ENCODE assay signal across 35 cellular contexts in genomic region chr13:51057001-51057400, GRCh38. TPM values are rescaled to one million over a fixed set of nuclear protein-coding genes. Genes with fewer than 3 reads are reported as not detected.
"Had no signal": no experiment of that assay in that cellular context is flagged by ENCODE, and none has a peak within 500 bp of the region (broad histone marks: within the 10 kb centered on the region; RNA-seq: fewer than 3 reads in every experiment).

No MANE protein-coding gene starts in this region.

- H3K27ac Mint-ChIP-seq: nephron; progenitor cell of endocrine pancreas; stimulated activated memory B cell treated with anti-CD40 and anti-IgM and Interleukin-4, amounts not matched to agents 10 μg/mL and 1 μg/mL and 100 μg/mL, for 72 hours; stimulated activated naive CD8-positive, alpha-beta T cell treated with anti-CD3 and anti-CD28 coated beads, Interleukin-15, amount 100 ng/mL, for 72 hours; type B pancreatic cell had no signal

- H3K27ac ChIP-seq: left lung, lower lobe of right lung, neutrophil, ovary, right atrium auricular region, right lobe of liver, tibial nerve, uterus had no signal

- H3K27me3 Mint-ChIP-seq: progenitor cell of endocrine pancreas; stimulated activated memory B cell treated with anti-CD40 and anti-IgM and Interleukin-4, amounts not matched to agents 10 μg/mL and 1 μg/mL and 100 μg/mL, for 72 hours; stimulated activated naive CD8-positive, alpha-beta T cell treated with anti-CD3 and anti-CD28 coated beads, Interleukin-15, amount 100 ng/mL, for 72 hours had no signal

- H3K36me3 Mint-ChIP-seq: naive thymus-derived CD8-positive, alpha-beta T cell; stimulated activated memory B cell treated with anti-CD40 and anti-IgM and Interleukin-4, amounts not matched to agents 10 μg/mL and 1 μg/mL and 100 μg/mL, for 72 hours; type B pancreatic cell had no signal

- H3K9me3 Mint-ChIP-seq: naive thymus-derived CD8-positive, alpha-beta T cell; nephron; neural crest cell; stimulated activated memory B cell treated with anti-CD40 and anti-IgM and Interleukin-4, amounts not matched to agents 10 μg/mL and 1 μg/mL and 100 μg/mL, for 72 hours; stimulated activated naive CD8-positive, alpha-beta T cell treated with anti-CD3 and anti-CD28 coated beads, Interleukin-15, amount 100 ng/mL, for 72 hours; type B pancreatic cell had no signal

- ATAC-seq: left colon; left lung; lower lobe of right lung; naive thymus-derived CD8-positive, alpha-beta T cell; stimulated activated memory B cell treated with anti-CD40 and anti-IgM and Interleukin-4, amounts not matched to agents 10 μg/mL and 1 μg/mL and 100 μg/mL, for 72 hours; stimulated activated naive CD8-positive, alpha-beta T cell treated with anti-CD3 and anti-CD28 coated beads, Interleukin-15, amount 100 ng/mL, for 72 hours had no signal

- DNase-seq: hippocampal formation; left colon; left lung; lower lobe of right lung; mammary epithelial cell; mesenchymal stem cell; naive thymus-derived CD8-positive, alpha-beta T cell; occipital lobe; ovary; right lobe of liver; stimulated activated CD4-positive, alpha-beta T cell treated with anti-CD3 and anti-CD28 coated beads, Interleukin-1b, Interleukin-23, amount 100 ng/mL, for 48 hours; stimulated activated CD4-positive, alpha-beta T cell treated with anti-CD3 and anti-CD28 coated beads, Interleukin-2, amount 100 ng/mL, for 48 hours; stimulated activated CD4-positive, alpha-beta T cell treated with anti-CD3 and anti-CD28 coated beads, Interleukin-4, amount 100 ng/mL, for 4 hours; stimulated activated CD8-positive, alpha-beta memory T cell treated with anti-CD3 and anti-CD28 coated beads, Interleukin-4, amount 100 ng/mL, for 48 hours; stimulated activated naive CD4-positive, alpha-beta T cell treated with Interleukin-2 at 50 U/mL for 16 hours; stimulated activated naive CD8-positive, alpha-beta T cell treated with anti-CD3 and anti-CD28 coated beads, Interleukin-15, amount 100 ng/mL, for 72 hours; substantia nigra; uterus had no signal

- H3K4me3 ChIP-seq: left lung, lower lobe of right lung, ovary, right atrium auricular region, right lobe of liver, smooth muscle cell, tibial nerve, uterus had no signal

- H3K4me3 Mint-ChIP-seq: naive thymus-derived CD8-positive, alpha-beta T cell; nephron; neural crest cell; stimulated activated memory B cell treated with anti-CD40 and anti-IgM and Interleukin-4, amounts not matched to agents 10 μg/mL and 1 μg/mL and 100 μg/mL, for 72 hours; stimulated activated naive CD8-positive, alpha-beta T cell treated with anti-CD3 and anti-CD28 coated beads, Interleukin-15, amount 100 ng/mL, for 72 hours; type B pancreatic cell had no signal

- H3K4me1 Mint-ChIP-seq: naive thymus-derived CD8-positive, alpha-beta T cell; stimulated activated memory B cell treated with anti-CD40 and anti-IgM and Interleukin-4, amounts not matched to agents 10 μg/mL and 1 μg/mL and 100 μg/mL, for 72 hours; stimulated activated naive CD8-positive, alpha-beta T cell treated with anti-CD3 and anti-CD28 coated beads, Interleukin-15, amount 100 ng/mL, for 72 hours had no signal

- H3K4me1 ChIP-seq: left lung, lower lobe of right lung, right atrium auricular region, right lobe of liver, tibial nerve, uterus had no signal

- H3K9me3 ChIP-seq: left lung, lower lobe of right lung, neutrophil, ovary, right atrium auricular region, right lobe of liver, tibial nerve, uterus had no signal

- H3K36me3 ChIP-seq: left lung, lower lobe of right lung, neutrophil, ovary, right atrium auricular region, right lobe of liver, tibial nerve, uterus had no signal

- H3K27me3 ChIP-seq: left lung, neutrophil, ovary, right atrium auricular region, right lobe of liver, tibial nerve, uterus had no signal

RNA-seq across cellular contexts. Expression of gene C13orf42, which starts 54.1 kb away (rescaled TPM):
- total RNA-seq: left colon; lower lobe of right lung; mammary epithelial cell; mucosa of gallbladder; naive thymus-derived CD8-positive, alpha-beta T cell; neural crest cell; occipital lobe; ovary; progenitor cell of endocrine pancreas; pulmonary artery endothelial cell; renal cortical epithelial cell; right atrium auricular region; right lobe of liver; skeletal muscle tissue; smooth muscle cell; temporal lobe; tibial nerve; ureter; uterus had no signal
- polyA plus RNA-seq: keratinocyte; liver; mammary epithelial cell; naive thymus-derived CD8-positive, alpha-beta T cell; smooth muscle cell had no signal
